11 cellular contexts compared by ENCODE assay signal in genomic region chr2:213022987-213023386, GRCh38.
DNase-seq lines count a peak whose midpoint lies in the region; ATAC-seq and TF ChIP-seq lines count a peak whose summit lies in the region.
"Had no signal": no experiment of that assay in that cellular context is flagged by ENCODE, and none has a peak within 500 bp of the region (broad histone marks: within the 10 kb centered on the region; RNA-seq: fewer than 3 reads in every experiment).

No MANE protein-coding gene starts in this region.

- H3K4me1 Mint-ChIP-seq in T-helper 17 cell, result peaks cover 2% of the 10 kb centered on the region

- no peaks in the 10 kb centered on the region for H3K9me3 ChIP-seq in T-helper 17 cell (ENCODE audit: control insufficient read depth, low read length, poor library complexity, severe bottlenecking)
- H3K9me3 ChIP-seq: gastroesophageal sphincter, spleen had no signal

- no peaks in the 10 kb centered on the region for H3K27me3 Mint-ChIP-seq in T-helper 17 cell

- H3K27ac Mint-ChIP-seq in T-helper 17 cell, result no peak overlapping the region

- H3K27me3 ChIP-seq in foreskin keratinocyte, result no peaks in the 10 kb centered on the region
- H3K27me3 ChIP-seq: gastroesophageal sphincter, spleen had no signal

- no peaks in the 10 kb centered on the region for H3K4me1 ChIP-seq in foreskin keratinocyte
- H3K4me1 ChIP-seq: gastroesophageal sphincter, spleen had no signal

- TF ChIP-seq CTCF in foreskin keratinocyte (conservative IDR thresholded peaks at IDR 0.05), result no peak

- ATAC-seq in GM18861 (IDR thresholded peaks at IDR 0.05; ENCODE audit: unreplicated experiment) (peak; percentile 71), GM21447 (IDR thresholded peaks at IDR 0.05; ENCODE audit: unreplicated experiment) (peak; percentile 66), HG03066 (IDR thresholded peaks at IDR 0.05; ENCODE audit: low read depth, unreplicated experiment) (peak; percentile 67), foreskin keratinocyte (no peak), T-helper 17 cell (no peak)
- ATAC-seq: gastroesophageal sphincter had no signal

- H3K27ac ChIP-seq in foreskin keratinocyte, result no peak overlapping the region
- H3K27ac ChIP-seq: gastroesophageal sphincter, spleen had no signal

- H3K4me3 Mint-ChIP-seq in T-helper 17 cell, result no peak overlapping the region

- no peaks in the 10 kb centered on the region for H3K36me3 Mint-ChIP-seq in T-helper 17 cell (ENCODE audit: low read depth)

- DNase-seq in iPS-NIHi11 (ENCODE audit: low spot score), result peak; percentile 3
- DNase-seq in KG1 (lab: John Stamatoyannopoulos, UW), result no peak
- no peak for DNase-seq in foreskin keratinocyte
- DNase-seq in T-helper 17 cell, result no peak
- no peak for DNase-seq in activated T-cell treated with anti-CD3 and anti-CD28 coated beads for 4 hours
- DNase-seq: midbrain, spleen had no signal

Comparison
In these comparisons a context has a peak if more than half of its experiments do, and no peak if none do; other contexts are left out.
1. ATAC-seq: peak in GM18861 (single experiment), GM21447 (single experiment) and HG03066 (single experiment); none in foreskin keratinocyte (single experiment) and T-helper 17 cell (single experiment).